15 cellular contexts compared by ENCODE assay signal in genomic region chr17:27945333-27945616, GRCh38.
"Had no signal": no experiment of that assay in that cellular context is flagged by ENCODE, and none has a peak within 500 bp of the region (broad histone marks: within the 10 kb centered on the region; RNA-seq: fewer than 3 reads in every experiment).

No MANE protein-coding gene starts in this region.

- H3K4me1 Mint-ChIP-seq: activated naive CD4-positive, alpha-beta T cell treated with anti-CD3 and anti-CD28 coated beads, Interleukin-2, amount 10 ng/mL, durations not matched to agents 7 days and 5 days; activated T-helper 17 cell treated with anti-CD3 and anti-CD28 coated beads, Interleukin-2, amount 50 U/mL, for 72 hours; neural progenitor cell had no signal

- H3K36me3 Mint-ChIP-seq: activated naive CD4-positive, alpha-beta T cell treated with anti-CD3 and anti-CD28 coated beads, Interleukin-2, amount 10 ng/mL, durations not matched to agents 7 days and 5 days; neural progenitor cell had no signal

- H3K9me3 Mint-ChIP-seq: activated naive CD4-positive, alpha-beta T cell treated with anti-CD3 and anti-CD28 coated beads, Interleukin-2, amount 10 ng/mL, durations not matched to agents 7 days and 5 days; activated T-helper 17 cell treated with anti-CD3 and anti-CD28 coated beads, Interleukin-2, amount 50 U/mL, for 72 hours; neural progenitor cell had no signal

- DNase-seq: activated CD4-positive, alpha-beta T cell treated with anti-CD3 and anti-CD28 coated beads for 1 hour; activated CD4-positive, alpha-beta T cell treated with anti-CD3 and anti-CD28 coated beads, Interleukin-2, amount 50 U/mL, for 48 hours; activated naive CD4-positive, alpha-beta T cell treated with anti-CD3 and anti-CD28 coated beads, Interleukin-2, amount 10 ng/mL, durations not matched to agents 7 days and 5 days; dorsolateral prefrontal cortex; endodermal cell; gastrocnemius medialis; heart left ventricle; lower lobe of right lung; pancreas; stomach; testis; upper lobe of right lung had no signal

- H3K27ac Mint-ChIP-seq: activated naive CD4-positive, alpha-beta T cell treated with anti-CD3 and anti-CD28 coated beads, Interleukin-2, amount 10 ng/mL, durations not matched to agents 7 days and 5 days; activated T-helper 17 cell treated with anti-CD3 and anti-CD28 coated beads, Interleukin-2, amount 50 U/mL, for 72 hours; endodermal cell; neural progenitor cell had no signal

- ATAC-seq: activated T-helper 17 cell treated with anti-CD3 and anti-CD28 coated beads, Interleukin-2, amount 50 U/mL, for 72 hours; gastrocnemius medialis; heart left ventricle; lower lobe of right lung; pancreas; sciatic nerve; upper lobe of right lung had no signal

- H3K4me3 Mint-ChIP-seq: activated naive CD4-positive, alpha-beta T cell treated with anti-CD3 and anti-CD28 coated beads, Interleukin-2, amount 10 ng/mL, durations not matched to agents 7 days and 5 days; activated T-helper 17 cell treated with anti-CD3 and anti-CD28 coated beads, Interleukin-2, amount 50 U/mL, for 72 hours; endodermal cell; neural progenitor cell had no signal

- H3K27me3 Mint-ChIP-seq: activated T-helper 17 cell treated with anti-CD3 and anti-CD28 coated beads, Interleukin-2, amount 50 U/mL, for 72 hours had no signal
